ENCODE assay signal across 8 cellular contexts in the genomic region with DNA sequence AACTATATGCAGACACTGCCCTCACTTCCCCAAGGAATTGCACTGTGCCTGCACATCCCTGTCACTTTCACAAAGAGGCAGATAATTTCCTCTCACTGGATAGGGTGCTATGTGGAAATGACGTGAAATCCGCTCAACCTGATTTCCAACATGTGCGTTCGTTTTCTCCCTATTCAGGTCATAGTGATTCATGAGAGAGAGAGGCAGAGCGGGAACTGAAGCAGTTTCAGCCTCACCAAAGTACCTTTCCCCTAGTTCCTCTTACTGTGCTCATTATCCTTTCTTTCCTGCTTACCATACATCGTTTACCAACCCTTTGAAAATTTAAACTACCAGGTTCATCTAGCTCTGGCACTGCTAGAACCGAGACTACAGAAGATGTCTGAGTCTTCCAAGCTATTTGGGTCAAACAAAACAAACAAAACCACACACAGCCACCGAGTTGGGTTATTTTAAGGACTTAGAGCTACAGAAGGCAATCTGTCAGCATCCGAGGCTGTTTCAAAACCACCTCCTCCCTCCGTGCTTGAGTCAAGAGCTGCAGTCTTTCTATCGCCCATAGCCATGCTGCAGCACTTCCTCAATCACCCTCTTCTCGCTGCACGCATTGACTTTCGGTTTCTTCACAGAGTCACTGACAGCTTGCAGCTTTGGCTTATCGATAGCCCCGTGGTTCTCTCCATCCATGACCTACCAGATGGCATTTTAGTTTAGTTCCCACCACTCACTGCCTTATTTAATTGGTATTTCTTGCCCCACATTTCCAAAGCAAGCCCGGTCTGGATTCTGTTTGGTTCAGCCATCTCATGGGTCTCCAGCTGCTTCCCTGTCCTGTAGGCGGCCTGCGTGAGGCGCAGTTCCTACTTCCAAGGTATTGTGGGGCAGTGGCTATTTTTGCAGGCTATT.
A peak's percentile ranks its signal among the peaks of the same experiment; 100 is the strongest.
DNase-seq lines count a peak whose midpoint lies in the region; ATAC-seq lines count a peak whose summit lies in the region.

No MANE protein-coding gene starts in this region.

- H3K27me3 ChIP-seq in SJCRH30: no peaks in the 10 kb centered on the region

- H3K4me1 Mint-ChIP-seq in T-helper 17 cell: peaks cover 16% of the 10 kb centered on the region

- H3K9me3 ChIP-seq in T-helper 17 cell (ENCODE audit: control insufficient read depth, low read length, poor library complexity, severe bottlenecking) (no peaks in the 10 kb centered on the region), SJCRH30 (replicated peaks) (no peaks in the 10 kb centered on the region)

- H3K4me3 Mint-ChIP-seq in T-helper 17 cell: peak overlapping the region; percentile 94

- H3K36me3 ChIP-seq in SJCRH30: no peaks in the 10 kb centered on the region

- H3K4me3 ChIP-seq in SJCRH30: no peak overlapping the region

- no peaks in the 10 kb centered on the region for H3K27me3 Mint-ChIP-seq in T-helper 17 cell

- ATAC-seq in GM21737 (IDR thresholded peaks at IDR 0.05; ENCODE audit: unreplicated experiment) (peak; percentile 98), T-helper 17 cell (peak; percentile 90)

- peak; percentile 64 for DNase-seq in GF-D8 (lab: John Stamatoyannopoulos, UW)
- peak; percentile 91 to 95 for DNase-seq in Kasumi-1 (lab: John Stamatoyannopoulos, UW)
- peak; percentile 21 to 29 (median 22) for DNase-seq in T-helper 17 cell
- DNase-seq in amygdala (lab: John Stamatoyannopoulos, UW): peak in 41 of 56 donors; percentile 0 to 75 (median 29)
- peak; percentile 5 to 43 for DNase-seq in lung microvascular endothelial cell (ENCODE audit: low read depth in 2 of 2)
- DNase-seq in stimulated activated CD8-positive, alpha-beta memory T cell treated with anti-CD3 and anti-CD28 coated beads, Interleukin-7, amount 100 ng/mL, for 1 hour (ENCODE audit: low read depth in 2 of 2): peak; percentile 13 to 17
- DNase-seq in SJCRH30: no peak

- no peak overlapping the region for H3K27ac ChIP-seq in SJCRH30

- no peaks in the 10 kb centered on the region for H3K36me3 Mint-ChIP-seq in T-helper 17 cell (ENCODE audit: low read depth)

- no peak overlapping the region for H3K27ac Mint-ChIP-seq in T-helper 17 cell

- no peaks in the 10 kb centered on the region for H3K4me1 ChIP-seq in SJCRH30

Comparison
In these comparisons a context has a peak if more than half of its experiments do, and no peak if none do; other contexts are left out.
1. DNase-seq: peak in GF-D8 (single experiment), Kasumi-1 (2 of 2), T-helper 17 cell (3 of 3), amygdala (41 of 56), lung microvascular endothelial cell (2 of 2) and stimulated activated CD8-positive, alpha-beta memory T cell treated with anti-CD3 and anti-CD28 coated beads, Interleukin-7, amount 100 ng/mL, for 1 hour (2 of 2); none in SJCRH30 (0 of 2).